Comparison of ENCODE assay signal across 1 cellular context in the genomic region with DNA sequence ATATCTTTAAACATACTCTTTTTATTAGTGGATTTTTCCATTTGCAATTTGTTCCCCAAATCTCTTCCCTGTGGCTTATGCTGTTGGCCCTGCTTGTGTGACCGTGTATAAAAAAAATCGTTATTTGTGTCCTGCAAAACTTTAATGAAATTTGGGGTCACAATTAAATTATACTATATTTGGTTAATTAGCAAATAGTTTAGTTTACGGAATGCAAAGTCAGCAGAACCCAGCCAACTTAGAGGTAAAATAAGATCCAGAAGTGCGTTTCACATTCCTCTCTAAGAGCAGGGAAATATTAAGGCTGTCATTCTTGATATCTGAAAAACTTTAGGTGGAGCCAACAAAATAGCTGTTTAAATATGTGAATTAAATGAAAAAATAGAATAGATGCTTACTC.
A peak's percentile ranks its signal among the peaks of the same experiment; 100 is the strongest.
TF ChIP-seq lines count a peak whose summit lies in the region.

No MANE protein-coding gene starts in this region.

TF ChIP-seq in SK-N-SH treated with all-trans-retinoic acid at 6 μM for 48 hours, 23 proteins besides CTCF, POLR2A, EP300 and RAD21:
- TF ChIP-seq, protein P1, sequence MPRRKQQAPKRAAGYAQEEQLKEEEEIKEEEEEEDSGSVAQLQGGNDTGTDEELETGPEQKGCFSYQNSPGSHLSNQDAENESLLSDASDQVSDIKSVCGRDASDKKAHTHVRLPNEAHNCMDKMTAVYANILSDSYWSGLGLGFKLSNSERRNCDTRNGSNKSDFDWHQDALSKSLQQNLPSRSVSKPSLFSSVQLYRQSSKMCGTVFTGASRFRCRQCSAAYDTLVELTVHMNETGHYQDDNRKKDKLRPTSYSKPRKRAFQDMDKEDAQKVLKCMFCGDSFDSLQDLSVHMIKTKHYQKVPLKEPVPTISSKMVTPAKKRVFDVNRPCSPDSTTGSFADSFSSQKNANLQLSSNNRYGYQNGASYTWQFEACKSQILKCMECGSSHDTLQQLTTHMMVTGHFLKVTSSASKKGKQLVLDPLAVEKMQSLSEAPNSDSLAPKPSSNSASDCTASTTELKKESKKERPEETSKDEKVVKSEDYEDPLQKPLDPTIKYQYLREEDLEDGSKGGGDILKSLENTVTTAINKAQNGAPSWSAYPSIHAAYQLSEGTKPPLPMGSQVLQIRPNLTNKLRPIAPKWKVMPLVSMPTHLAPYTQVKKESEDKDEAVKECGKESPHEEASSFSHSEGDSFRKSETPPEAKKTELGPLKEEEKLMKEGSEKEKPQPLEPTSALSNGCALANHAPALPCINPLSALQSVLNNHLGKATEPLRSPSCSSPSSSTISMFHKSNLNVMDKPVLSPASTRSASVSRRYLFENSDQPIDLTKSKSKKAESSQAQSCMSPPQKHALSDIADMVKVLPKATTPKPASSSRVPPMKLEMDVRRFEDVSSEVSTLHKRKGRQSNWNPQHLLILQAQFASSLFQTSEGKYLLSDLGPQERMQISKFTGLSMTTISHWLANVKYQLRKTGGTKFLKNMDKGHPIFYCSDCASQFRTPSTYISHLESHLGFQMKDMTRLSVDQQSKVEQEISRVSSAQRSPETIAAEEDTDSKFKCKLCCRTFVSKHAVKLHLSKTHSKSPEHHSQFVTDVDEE (CRISPR knock-in tag; IDR thresholded peaks at IDR 0.05) = no peak
- TF ChIP-seq BACH2 (CRISPR knock-in tag; IDR thresholded peaks at IDR 0.05; ENCODE audit: borderline replicate concordance) = no peak
- TF ChIP-seq TCF4 (CRISPR knock-in tag; IDR thresholded peaks at IDR 0.05; ENCODE audit: borderline replicate concordance) = peak; percentile 34; the same call in 1 of the 2 replicates
- TF ChIP-seq ISL1 (CRISPR knock-in tag; IDR thresholded peaks at IDR 0.05) = peak; percentile 54
